8 cellular contexts compared by ENCODE assay signal in the genomic region with DNA sequence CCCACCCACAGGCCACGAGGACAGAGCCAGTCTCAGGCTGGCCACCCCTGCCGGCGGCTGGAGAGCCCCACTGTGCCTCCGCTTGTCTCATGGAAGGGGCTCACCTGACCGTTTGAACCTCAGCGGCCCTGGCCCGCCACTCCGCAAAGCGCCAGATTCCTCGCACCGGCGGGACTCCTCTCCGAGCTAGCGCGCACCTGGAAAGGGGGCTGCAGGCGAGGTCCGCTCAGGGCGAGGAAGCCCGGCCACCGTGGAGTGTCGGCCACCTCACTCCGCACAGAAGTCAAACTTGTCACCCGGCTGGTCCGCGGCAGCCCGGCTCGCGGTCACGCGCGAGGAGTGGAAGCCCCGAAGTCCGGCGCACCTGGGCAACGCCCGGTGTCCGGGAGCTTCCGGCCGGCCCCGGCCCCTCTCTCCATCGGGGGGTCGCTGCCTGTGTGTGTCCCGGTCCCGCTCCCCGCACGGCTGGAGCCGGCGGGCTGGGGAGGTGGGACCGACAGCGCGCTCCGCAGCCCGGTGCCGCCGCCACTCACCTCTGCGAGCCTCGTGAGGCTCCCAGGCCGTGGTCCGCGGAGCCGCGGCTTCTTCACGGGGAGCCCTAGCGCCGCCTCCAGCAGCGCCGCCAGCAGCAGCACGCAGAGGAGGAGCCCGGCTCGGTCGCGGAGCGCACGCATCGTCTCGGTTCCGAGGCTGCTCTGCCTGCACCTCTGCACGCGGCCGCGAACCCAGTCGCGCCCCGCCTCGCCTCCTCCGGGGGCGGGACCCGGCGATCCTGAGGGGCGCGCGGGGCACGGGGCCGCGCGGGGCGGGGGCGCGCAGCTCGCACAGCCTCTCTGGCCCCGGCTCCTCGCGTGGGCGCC. TPM values are rescaled to one million over a fixed set of nuclear protein-coding genes. Genes with fewer than 3 reads are reported as not detected.
A peak's percentile ranks its signal among the peaks of the same experiment; 100 is the strongest.
DNase-seq lines count a peak whose midpoint lies in the region; ATAC-seq, FAIRE-seq and TF ChIP-seq lines count a peak whose summit lies in the region.

A gene (minus strand): TSS at position 697 of the 860 bp plus-strand sequence. CDS start 23 bp downstream, at position 674.

- H3K27ac Mint-ChIP-seq in glutamatergic neuron (ENCODE audit: unreplicated experiment), result no peak within 1 kb of the TSS

- H3K4me3 ChIP-seq in pancreas, result peak within 1 kb of the TSS; percentile 33 to 65 (median 39)
- peak within 1 kb of the TSS; percentile 30 to 44 for H3K4me3 ChIP-seq in aorta (ENCODE audit: low read length in 2 of 2)

- no peak for FAIRE-seq in pancreas (lab: Jason Lieb, UNC)

- no peak within 1 kb of the TSS for H3K27ac ChIP-seq in pancreas
- H3K27ac ChIP-seq in aorta (ENCODE audit: low read depth in 1 of 2, low read length in 2 of 2), result no peak within 1 kb of the TSS

- H3K36me3 Mint-ChIP-seq in glutamatergic neuron (ENCODE audit: unreplicated experiment), result peaks cover 5% of the 10 kb centered on the region

- no peaks in the 10 kb centered on the region for H3K27me3 ChIP-seq in pancreas
- H3K27me3 ChIP-seq in aorta (ENCODE audit: control insufficient read depth in 1 of 2, insufficient read depth in 2 of 2, low read length in 1 of 2), result no peaks in the 10 kb centered on the region

- ATAC-seq in GM18498 (IDR thresholded peaks at IDR 0.05; ENCODE audit: unreplicated experiment) (peak; percentile 80), HG02759 (IDR thresholded peaks at IDR 0.05; ENCODE audit: unreplicated experiment) (peak; percentile 67), pancreas (peak; percentile 64 to 90 (median 85)), aorta (ENCODE audit: low FRiP score) (peak; percentile 66)

- H3K9me3 Mint-ChIP-seq in glutamatergic neuron (ENCODE audit: unreplicated experiment), result peaks cover 6% of the 10 kb centered on the region

- 3% methylated on average over 72 to 104 of the region's 104 CpGs for WGBS in pancreas, 2 donors
- WGBS in aorta, 2 donors, result 2 to 3% methylated on average over 77 to 104 of the region's 104 CpGs

- DNase-seq in NCI-H510A treated with DMSO at 0.1 percent for 48 hours (lab: John Stamatoyannopoulos, UW) (peak; percentile 29), glutamatergic neuron (peak; percentile 65), pancreas (peak in 4 of 6 donors; percentile 9 to 73 (median 46)), aorta (no peak), KG1 (lab: John Stamatoyannopoulos, UW) (no peak)
- peak; percentile 21 for DNase-seq in activated T-helper 9 cell treated with anti-CD3 and anti-CD28 coated beads, Interleukin-2, amount 50 U/mL, for 16 hours (ENCODE audit: low read depth)

- no peaks in the 10 kb centered on the region for H3K4me1 ChIP-seq in pancreas
- H3K4me1 ChIP-seq in aorta (ENCODE audit: control insufficient read depth in 1 of 2, insufficient read depth in 2 of 2, low read length in 2 of 2), result no peaks in the 10 kb centered on the region

- peaks cover 10% of the 10 kb centered on the region for H3K27me3 Mint-ChIP-seq in glutamatergic neuron (ENCODE audit: unreplicated experiment)

- no peaks in the 10 kb centered on the region for H3K36me3 ChIP-seq in pancreas
- H3K36me3 ChIP-seq in aorta (ENCODE audit: control insufficient read depth in 1 of 2, insufficient read depth in 2 of 2, low read length in 1 of 2), result no peaks in the 10 kb centered on the region

- H3K4me1 Mint-ChIP-seq in glutamatergic neuron (ENCODE audit: low read depth, unreplicated experiment), result no peaks in the 10 kb centered on the region

- H3K9me3 ChIP-seq in pancreas (no peaks in the 10 kb centered on the region), aorta (ENCODE audit: control insufficient read depth, low read length) (no peaks in the 10 kb centered on the region)

- intact Hi-C loops in pancreas (cut with DNase I) (no loop called here), aorta (cut with DNase I) (no loop called here)

- H3K4me3 Mint-ChIP-seq in glutamatergic neuron (ENCODE audit: unreplicated experiment), result peak within 1 kb of the TSS; percentile 78

- TF ChIP-seq CTCF in glutamatergic neuron (IDR thresholded peaks at IDR 0.05; ENCODE audit: partially characterized antibody, unreplicated experiment) (no peak), pancreas (IDR thresholded peaks at IDR 0.05) (no peak)

RNA-seq across cellular contexts. Expression of the gene that starts here (rescaled TPM):
- total RNA-seq in glutamatergic neuron (ENCODE audit: unreplicated experiment) (not detected), pancreas (not detected), aorta (under 1 TPM in 1 of 2 donors, not detected in 1; 0.39 TPM)
- polyA plus RNA-seq in pancreas (not detected), aorta (not detected)

Comparison
In these comparisons a context has a peak if more than half of its experiments do, and no peak if none do; other contexts are left out.
1. Peak in DNase-seq in glutamatergic neuron; RNA of the gene not detected or under 1 TPM.
2. Peak in DNase-seq, ATAC-seq and H3K4me3 ChIP-seq in pancreas; RNA of the gene not detected or under 1 TPM.
3. Peak in ATAC-seq and H3K4me3 ChIP-seq in aorta; RNA of the gene not detected or under 1 TPM.
4. DNase-seq: peak in NCI-H510A treated with DMSO at 0.1 percent for 48 hours (single experiment) and activated T-helper 9 cell treated with anti-CD3 and anti-CD28 coated beads, Interleukin-2, amount 50 U/mL, for 16 hours (single experiment); none in aorta (0 of 2) and KG1 (single experiment).
5. Peak in every context shown above with its lines, with median percentiles within 50 percentile points of each other: ATAC-seq.